8 cellular contexts compared by ENCODE assay signal in the genomic region with DNA sequence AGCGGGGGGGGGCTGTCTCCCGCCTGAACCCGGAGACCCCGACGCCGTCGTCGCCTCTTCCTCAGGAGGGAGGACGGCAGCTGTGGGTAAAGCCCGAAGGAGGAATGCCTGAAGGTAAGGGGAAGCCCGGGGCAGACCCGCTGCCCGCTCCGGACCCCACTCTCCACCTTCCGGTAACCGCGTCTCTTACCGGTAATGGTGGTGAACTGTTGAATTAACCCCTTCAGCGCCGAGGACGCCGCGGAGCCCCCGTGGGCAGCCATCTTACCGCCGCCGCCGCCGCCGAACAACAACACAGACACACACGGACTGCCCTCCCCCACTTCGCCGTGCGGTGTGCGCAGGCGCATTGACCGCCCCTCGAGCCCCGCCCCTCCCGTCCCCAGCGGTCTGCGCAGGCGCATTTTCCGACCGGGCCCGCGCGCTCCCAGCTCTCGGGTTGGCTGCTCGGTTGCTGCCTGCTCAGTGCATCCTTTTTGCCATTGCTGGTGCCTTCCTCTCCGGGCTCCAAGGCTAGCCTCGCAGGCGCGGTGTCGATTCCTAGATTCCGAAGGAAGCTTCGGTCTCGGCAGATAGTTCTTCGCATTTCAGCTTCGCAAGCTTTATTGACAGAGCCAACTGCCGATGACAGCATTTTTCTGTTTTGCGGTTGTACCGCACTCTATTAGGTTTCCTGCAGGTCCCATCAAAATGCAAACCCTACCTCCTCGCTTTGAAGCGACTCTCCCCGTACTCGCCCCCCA. TPM values are rescaled to one million over a fixed set of nuclear protein-coding genes. Genes with fewer than 3 reads are reported as not detected.
DNase-seq lines count a peak whose midpoint lies in the region; ATAC-seq, FAIRE-seq and TF ChIP-seq lines count a peak whose summit lies in the region.

A gene with protein sequence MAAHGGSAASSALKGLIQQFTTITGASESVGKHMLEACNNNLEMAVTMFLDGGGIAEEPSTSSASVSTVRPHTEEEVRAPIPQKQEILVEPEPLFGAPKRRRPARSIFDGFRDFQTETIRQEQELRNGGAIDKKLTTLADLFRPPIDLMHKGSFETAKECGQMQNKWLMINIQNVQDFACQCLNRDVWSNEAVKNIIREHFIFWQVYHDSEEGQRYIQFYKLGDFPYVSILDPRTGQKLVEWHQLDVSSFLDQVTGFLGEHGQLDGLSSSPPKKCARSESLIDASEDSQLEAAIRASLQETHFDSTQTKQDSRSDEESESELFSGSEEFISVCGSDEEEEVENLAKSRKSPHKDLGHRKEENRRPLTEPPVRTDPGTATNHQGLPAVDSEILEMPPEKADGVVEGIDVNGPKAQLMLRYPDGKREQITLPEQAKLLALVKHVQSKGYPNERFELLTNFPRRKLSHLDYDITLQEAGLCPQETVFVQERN (minus strand): TSS at position 291 of the 743 bp plus-strand sequence. CDS start 28 bp downstream, at position 263.

- DNase-seq in AG20443 (ENCODE audit: low spot score) = peak; percentile 100
- DNase-seq in NCI-H510A (lab: John Stamatoyannopoulos, UW) = peak; percentile 87
- peak; percentile 96 for DNase-seq in activated CD4-positive, alpha-beta T cell treated with anti-CD3 and anti-CD28 coated beads for 1 hour
- DNase-seq in cerebellum (ENCODE audit: low spot score) = peak; percentile 96
- peak; percentile 54 for DNase-seq in keratinocyte (ENCODE audit: low read depth, low spot score)
- DNase-seq in stimulated activated CD4-positive, alpha-beta T cell treated with anti-CD3 and anti-CD28 coated beads, Interleukin-12 subunit alpha, Interleukin-12 subunit beta, amount 100 ng/mL, for 48 hours (ENCODE audit: low read depth in 2 of 3, low spot score in 1 of 3) = peak; percentile 93 to 98 (median 96)

- peaks cover 0 to 3% of the 10 kb centered on the region in 2 experiments for H3K36me3 ChIP-seq in keratinocyte (ENCODE audit: control insufficient read depth in 2 of 2, extremely low read depth in 1 of 2, insufficient read depth in 2 of 2, low read length in 2 of 2)

- peak; percentile 61 for ATAC-seq in HG03378 (IDR thresholded peaks at IDR 0.05; ENCODE audit: unreplicated experiment)

- H2AFZ ChIP-seq in keratinocyte (ENCODE audit: control insufficient read depth, low read length) = peak within 1 kb of the TSS; percentile 93

- H3K4me3 ChIP-seq in keratinocyte (ENCODE audit: control insufficient read depth in 2 of 3, extremely low read depth in 1 of 3, insufficient read depth in 2 of 3, low read depth in 1 of 3, low read length in 3 of 3) = peak within 1 kb of the TSS; percentile 68 to 98 (median 94)

- H3K9me1 ChIP-seq in keratinocyte (ENCODE audit: control insufficient read depth, extremely low read depth, insufficient read depth, low read length) = no peaks in the 10 kb centered on the region

- peak; percentile 85 for TF ChIP-seq POLR2A in GM19099 (IDR thresholded peaks at IDR 0.05; ENCODE audit: extremely low read depth, insufficient read length, low read depth)

- H3K27me3 ChIP-seq in keratinocyte (ENCODE audit: control insufficient read depth, extremely low read depth, insufficient read depth, low read length) = no peaks in the 10 kb centered on the region

- H3K4me2 ChIP-seq in keratinocyte (ENCODE audit: control insufficient read depth, extremely low read depth, insufficient read depth, low read depth, low read length) = peak within 1 kb of the TSS; percentile 97

- FAIRE-seq in keratinocyte (lab: Jason Lieb, UNC) = peak; percentile 29

- peaks cover 49% of the 10 kb centered on the region for H3K79me2 ChIP-seq in keratinocyte (ENCODE audit: control insufficient read depth, insufficient read depth, low read length)

- TF ChIP-seq CTCF in keratinocyte (optimal IDR thresholded peaks at IDR 0.05 in 1 of 3, IDR thresholded peaks at IDR 0.05 in 1 of 3, conservative IDR thresholded peaks at IDR 0.05 in 1 of 3; ENCODE audit: extremely low read depth in 1 of 3, insufficient read depth in 2 of 3, low read length in 3 of 3) = no peak

- dilution Hi-C loops in keratinocyte (cut with MboI; ENCODE audit: extremely low pct_ligation_motif_present, low sequenced_read_pairs) = no loop called here

- H3K9ac ChIP-seq in keratinocyte (ENCODE audit: control insufficient read depth, extremely low read depth, insufficient read depth, low read length) = peak within 1 kb of the TSS; percentile 94

- H4K20me1 ChIP-seq in keratinocyte (ENCODE audit: control insufficient read depth, extremely low read depth, insufficient read depth, low read length) = no peaks in the 10 kb centered on the region

- H3K4me1 ChIP-seq in keratinocyte (ENCODE audit: control insufficient read depth, extremely low read depth, insufficient read depth, low read length) = peaks cover 8% of the 10 kb centered on the region

- peak within 1 kb of the TSS; percentile 87 for H3K27ac ChIP-seq in keratinocyte (ENCODE audit: control insufficient read depth, insufficient read depth, low read length)

- H3K9me3 ChIP-seq in keratinocyte (ENCODE audit: control insufficient read depth, low read depth, low read length) = no peaks in the 10 kb centered on the region

RNA-seq across cellular contexts. Expression of the gene that starts here (rescaled TPM):
- 48.9 TPM for total RNA-seq in cerebellum
- 13.7 to 22.6 TPM (median 19.7 TPM) in 3 replicates for polyA plus RNA-seq in keratinocyte
- polyA plus RNA-seq in keratinocyte (2011; ENCODE audit: low read depth) = 22.7 TPM
- polyA plus RNA-seq in keratinocyte (2011; cell fraction: cytosol; rRNA removed) = 11.6 and 19.9 TPM in 2 replicates
- 26.8 and 30.9 TPM in 2 replicates for polyA plus RNA-seq in keratinocyte (2011; cell fraction: nucleus; rRNA removed)
- 9.0 and 15.7 TPM in 2 replicates for polyA plus RNA-seq in keratinocyte (2012; ENCODE audit: low replicate concordance)
- 12.5 to 42.7 TPM (median 20.9 TPM) in 3 replicates for polyA minus RNA-seq in keratinocyte
- 10.2 TPM for polyA minus RNA-seq in keratinocyte (2011; cell fraction: cytosol; rRNA and poly(A)+ RNA removed)
- polyA minus RNA-seq in keratinocyte (2011; cell fraction: nucleus; rRNA and poly(A)+ RNA removed) = 13.0 and 30.3 TPM in 2 replicates

Comparison
In these comparisons a context has a peak if more than half of its experiments do, and no peak if none do; other contexts are left out.
1. Peak in every context shown above with its lines: DNase-seq, ATAC-seq, H3K4me3 ChIP-seq and H3K27ac ChIP-seq.